ENCODE assay signal across 8 cellular contexts in the genomic region with DNA sequence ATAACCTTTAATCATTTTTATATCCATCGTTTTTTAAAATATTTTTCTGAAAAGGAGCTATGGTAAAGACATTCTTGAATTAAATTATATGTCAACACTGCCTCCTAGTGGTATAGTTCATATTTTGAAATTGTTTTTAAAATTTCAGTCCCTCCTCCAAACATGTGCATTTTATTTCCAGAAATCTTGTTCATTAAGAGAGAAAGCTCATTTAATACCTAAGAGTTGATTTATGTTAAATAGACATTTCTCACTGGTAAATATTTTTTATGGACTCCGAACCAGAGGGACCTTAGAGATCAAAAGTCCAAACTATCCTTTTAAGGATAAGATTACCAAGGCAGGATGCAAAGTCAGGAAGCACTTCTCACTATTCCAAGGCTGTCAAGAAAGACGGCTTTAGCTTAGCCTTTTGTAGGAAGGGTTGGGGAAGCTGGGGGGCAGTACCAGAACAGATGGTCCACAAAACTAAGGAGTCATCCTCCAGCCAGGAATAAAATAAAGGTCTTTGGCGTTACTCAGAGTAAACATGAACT. TPM values are rescaled to one million over a fixed set of nuclear protein-coding genes. Genes with fewer than 3 reads are reported as not detected.
DNase-seq lines count a peak whose midpoint lies in the region; ATAC-seq and TF ChIP-seq lines count a peak whose summit lies in the region.

No MANE protein-coding gene starts in this region.

- POLR2A ChIA-PET in HEK293 (lab: Yijun Ruan, JAX), result interaction anchor here (0.9 to 1.9 kb wide), 2 partner anchors 108 to 365 kb away, joined by 4 to 12 read pairs; no protein-coding TSS in a partner anchor

- H3K4me3 ChIP-seq in AG09309 (ENCODE audit: control insufficient read depth, low read depth, low read length) (peak overlapping the region; percentile 10), HEK293 (ENCODE audit: low read depth, low read length) (peak overlapping the region; percentile 29), left lung (peak overlapping the region in 1 of 2 donors; percentile 7), thyroid gland (replicated peaks in 1 of 3) (peak overlapping the region in 1 of 3 donors; percentile 13)

- intact Hi-C loops in left lung (cut with DNase I) (loop anchor here in 1 of 2 donors (5.0 to 10.0 kb wide), 2 partner anchors 111 to 332 kb away; no protein-coding TSS in a partner anchor), thyroid gland (cut with DNase I) (loop anchor here (5.0 kb wide), 2 partner anchors 111 to 329 kb away; no protein-coding TSS in a partner anchor)

- CTCF ChIA-PET in HEK293 (lab: Yijun Ruan, JAX), result interaction anchor here (0.5 to 6.6 kb wide), 76 partner anchors 11 to 1481 kb away, joined by 3 to 303 read pairs (median 4); no protein-coding TSS in a partner anchor

- peak overlapping the region; percentile 99 for H3K27ac Mint-ChIP-seq in chondrocyte (ENCODE audit: unreplicated experiment)

- H3K27me3 ChIP-seq in left lung (no peaks in the 10 kb centered on the region), thyroid gland (no peaks in the 10 kb centered on the region)

- H3K36me3 ChIP-seq in HEK293 (ENCODE audit: control insufficient read depth in 2 of 2, insufficient read depth in 1 of 2, low read length in 2 of 2), result no peaks in the 10 kb centered on the region
- no peaks in the 10 kb centered on the region for H3K36me3 ChIP-seq in left lung
- H3K36me3 ChIP-seq in thyroid gland, result no peaks in the 10 kb centered on the region

- 10 to 12% methylated on average over 4 of the region's 4 CpGs for WGBS in thyroid gland, 2 donors

- H3K4me1 Mint-ChIP-seq in chondrocyte (ENCODE audit: low read depth), result peaks cover 15% of the 10 kb centered on the region

- TF ChIP-seq POLR2A in thyroid gland (IDR thresholded peaks at IDR 0.05), result no peak

- H3K36me3 Mint-ChIP-seq in chondrocyte (ENCODE audit: low read depth), result no peaks in the 10 kb centered on the region

- TF ChIP-seq CTCF in AG09309 (IDR thresholded peaks at IDR 0.05; ENCODE audit: control insufficient read depth, insufficient read depth, low read depth, low read length, missing control alignments) (no peak), HEK293 (tag by site-specific recombination; IDR thresholded peaks at IDR 0.05) (no peak), chondrocyte (IDR thresholded peaks at IDR 0.05) (peak; percentile 81), left lung (IDR thresholded peaks at IDR 0.05) (peak in 1 of 2 donors; percentile 20), thyroid gland (IDR thresholded peaks at IDR 0.05) (peak in 5 of 6 experiments; percentile 14 to 54 (median 45))

- DNase-seq in AG09309 (ENCODE audit: low read depth), result no peak
- DNase-seq in OCI-M2 (lab: John Stamatoyannopoulos, UW; ENCODE audit: unreplicated experiment), result peak; percentile 28
- DNase-seq in chondrocyte (ENCODE audit: low spot score), result no peak
- no peak for DNase-seq in left lung
- DNase-seq in thyroid gland, result no peak
- no peak for DNase-seq in activated effector memory CD4-positive, alpha-beta T cell treated with Interleukin-2 at 50 U/mL for 16 hours

- H3K9me3 ChIP-seq in HEK293 (ENCODE audit: control insufficient read depth, insufficient read depth, low read depth, low read length) (no peaks in the 10 kb centered on the region), left lung (no peaks in the 10 kb centered on the region), thyroid gland (no peaks in the 10 kb centered on the region)

- peak overlapping the region; percentile 75 for H3K4me3 Mint-ChIP-seq in chondrocyte (ENCODE audit: unreplicated experiment)

- H3K27ac ChIP-seq in HEK293 (ENCODE audit: extremely low read depth, low read depth, low read length) (peak overlapping the region; percentile 36; the same call in 1 of the 2 replicates), left lung (peak overlapping the region in 1 of 2 donors; percentile 18), thyroid gland (peak overlapping the region in 2 of 3 donors; percentile 51 to 72)

- no peaks in the 10 kb centered on the region for H3K27me3 Mint-ChIP-seq in chondrocyte (ENCODE audit: low read depth)

- peak; percentile 87 for ATAC-seq in left lung
- no peak for ATAC-seq in HG03457 (IDR thresholded peaks at IDR 0.05; ENCODE audit: unreplicated experiment)

- H3K9me3 Mint-ChIP-seq in chondrocyte (ENCODE audit: low read depth), result no peaks in the 10 kb centered on the region

- H3K4me1 ChIP-seq in HEK293 (ENCODE audit: control insufficient read depth, insufficient read depth, low read length) (no peaks in the 10 kb centered on the region), left lung (peaks cover 5 to 10% of the 10 kb centered on the region in 2 donors), thyroid gland (peaks cover 4 to 5% of the 10 kb centered on the region in 2 donors)

TF ChIP-seq in HEK293, 187 proteins besides CTCF, POLR2A, EP300 and RAD21:
- no peak for TF ChIP-seq ZNF266 (tag by site-specific recombination; IDR thresholded peaks at IDR 0.05; ENCODE audit: low read depth)
- TF ChIP-seq ZNF248 (tag by site-specific recombination; IDR thresholded peaks at IDR 0.05), result no peak
- 0 out of 2 replicates have a peak, but pooled peaks have one; percentile 18 for TF ChIP-seq ZNF2 (tag by site-specific recombination; IDR thresholded peaks at IDR 0.05)
- peak; percentile 59 for TF ChIP-seq ZNF654 (tag by site-specific recombination; IDR thresholded peaks at IDR 0.05; ENCODE audit: low read depth)
- TF ChIP-seq BCL11A (tag by site-specific recombination; IDR thresholded peaks at IDR 0.05; ENCODE audit: low read depth), result no peak
- TF ChIP-seq, protein P1, sequence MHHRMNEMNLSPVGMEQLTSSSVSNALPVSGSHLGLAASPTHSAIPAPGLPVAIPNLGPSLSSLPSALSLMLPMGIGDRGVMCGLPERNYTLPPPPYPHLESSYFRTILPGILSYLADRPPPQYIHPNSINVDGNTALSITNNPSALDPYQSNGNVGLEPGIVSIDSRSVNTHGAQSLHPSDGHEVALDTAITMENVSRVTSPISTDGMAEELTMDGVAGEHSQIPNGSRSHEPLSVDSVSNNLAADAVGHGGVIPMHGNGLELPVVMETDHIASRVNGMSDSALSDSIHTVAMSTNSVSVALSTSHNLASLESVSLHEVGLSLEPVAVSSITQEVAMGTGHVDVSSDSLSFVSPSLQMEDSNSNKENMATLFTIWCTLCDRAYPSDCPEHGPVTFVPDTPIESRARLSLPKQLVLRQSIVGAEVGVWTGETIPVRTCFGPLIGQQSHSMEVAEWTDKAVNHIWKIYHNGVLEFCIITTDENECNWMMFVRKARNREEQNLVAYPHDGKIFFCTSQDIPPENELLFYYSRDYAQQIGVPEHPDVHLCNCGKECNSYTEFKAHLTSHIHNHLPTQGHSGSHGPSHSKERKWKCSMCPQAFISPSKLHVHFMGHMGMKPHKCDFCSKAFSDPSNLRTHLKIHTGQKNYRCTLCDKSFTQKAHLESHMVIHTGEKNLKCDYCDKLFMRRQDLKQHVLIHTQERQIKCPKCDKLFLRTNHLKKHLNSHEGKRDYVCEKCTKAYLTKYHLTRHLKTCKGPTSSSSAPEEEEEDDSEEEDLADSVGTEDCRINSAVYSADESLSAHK (tag by site-specific recombination; IDR thresholded peaks at IDR 0.05), result no peak
- no peak for TF ChIP-seq ZNF791 (tag by site-specific recombination; IDR thresholded peaks at IDR 0.05)
- TF ChIP-seq ZNF544 (tag by site-specific recombination; IDR thresholded peaks at IDR 0.05), result no peak
- TF ChIP-seq, protein P2, sequence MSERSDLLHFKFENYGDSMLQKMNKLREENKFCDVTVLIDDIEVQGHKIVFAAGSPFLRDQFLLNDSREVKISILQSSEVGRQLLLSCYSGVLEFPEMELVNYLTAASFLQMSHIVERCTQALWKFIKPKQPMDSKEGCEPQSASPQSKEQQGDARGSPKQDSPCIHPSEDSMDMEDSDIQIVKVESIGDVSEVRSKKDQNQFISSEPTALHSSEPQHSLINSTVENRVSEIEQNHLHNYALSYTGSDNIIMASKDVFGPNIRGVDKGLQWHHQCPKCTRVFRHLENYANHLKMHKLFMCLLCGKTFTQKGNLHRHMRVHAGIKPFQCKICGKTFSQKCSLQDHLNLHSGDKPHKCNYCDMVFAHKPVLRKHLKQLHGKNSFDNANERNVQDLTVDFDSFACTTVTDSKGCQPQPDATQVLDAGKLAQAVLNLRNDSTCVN (tag by site-specific recombination; optimal IDR thresholded peaks at IDR 0.05), result no peak
- peak; percentile 42 for TF ChIP-seq ZNF335 (tag by site-specific recombination; conservative IDR thresholded peaks at IDR 0.05)

RNA-seq across cellular contexts. Expression of a gene that starts 21.6 kb away (rescaled TPM):
- not detected in 3 replicates for total RNA-seq in chondrocyte
- under 1 TPM in 1 of 2 donors, not detected in 1; 0.16 TPM for total RNA-seq in left lung
- total RNA-seq in thyroid gland, result 1 to 10 TPM in 3 of 4 donors, not detected in 1; 1.2 to 2.0 (median 1.2) TPM

Comparison
In these comparisons a context has a peak if more than half of its experiments do, and no peak if none do; other contexts are left out.
1. CTCF ChIP-seq: peak in chondrocyte (single experiment) and thyroid gland (5 of 6); none in AG09309 (single experiment) and HEK293 (single experiment).